In the genomic region with DNA sequence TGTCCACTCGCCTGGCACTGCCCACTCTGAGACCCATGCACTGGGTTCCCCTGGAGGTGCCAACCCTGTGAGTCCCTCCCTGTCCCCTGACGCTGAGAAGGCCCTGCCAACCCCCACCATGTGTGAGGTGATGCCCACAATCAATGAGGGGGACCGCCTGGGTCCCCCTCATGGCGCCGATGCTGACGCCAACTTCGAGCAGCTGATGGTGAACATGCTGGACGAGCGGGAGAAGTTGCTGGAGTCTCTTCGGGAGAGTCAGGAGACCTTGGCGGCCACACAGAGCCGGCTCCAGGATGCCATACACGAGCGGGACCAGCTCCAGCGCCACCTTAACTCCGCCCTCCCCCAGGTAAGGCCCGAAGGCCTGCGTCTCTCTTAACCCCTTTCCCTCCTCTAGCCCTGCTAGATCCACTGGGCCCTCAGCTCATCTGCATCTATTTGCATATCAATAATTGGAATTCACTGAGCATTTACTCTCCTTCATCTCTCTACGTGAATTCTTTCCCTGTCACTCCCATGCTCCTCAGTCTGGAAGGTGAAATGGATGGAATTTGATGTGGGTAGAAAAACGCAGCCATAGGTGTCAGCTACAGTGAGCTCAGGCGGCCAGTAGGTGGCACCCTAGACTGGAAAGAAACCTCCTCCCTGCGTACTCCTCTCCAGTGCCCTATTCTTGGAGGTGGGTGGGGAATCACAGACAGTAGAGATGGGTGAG, we compare ENCODE assay signal across 8 cellular contexts. TPM values are rescaled to one million over a fixed set of nuclear protein-coding genes. Genes with fewer than 3 reads are reported as not detected.
DNase-seq lines count a peak whose midpoint lies in the region; ATAC-seq and TF ChIP-seq lines count a peak whose summit lies in the region.

No MANE protein-coding gene starts in this region.

- ATAC-seq in IMR-90 (ENCODE audit: low read depth) (peak; percentile 79), HG02885 (IDR thresholded peaks at IDR 0.05; ENCODE audit: poor library complexity, unreplicated experiment) (no peak)
- ATAC-seq in activated T-cell treated with anti-CD3 and anti-CD28 coated beads, Interleukin-2, amount 50 U/mL, for 4 hours, result peak; percentile 89 to 92

- H3K23ac ChIP-seq in IMR-90 (ENCODE audit: low read depth, low read length), result no peak overlapping the region

- H2AK9ac ChIP-seq in IMR-90 (replicated peaks; ENCODE audit: low read depth, low read length, poor library complexity), result no peak overlapping the region

- no peak overlapping the region for H2AK5ac ChIP-seq in IMR-90 (ENCODE audit: low read depth, low read length)

- intact Hi-C loops in IMR-90 (cut with micrococcal nuclease) (loop anchor here (1.0 to 10.0 kb wide), 5 partner anchors 78 to 446 kb away; no protein-coding TSS in a partner anchor), PC-9 (cut with micrococcal nuclease; ENCODE audit: unreplicated experiment) (loop anchor here (1.0 to 5.0 kb wide), 5 partner anchors 80 to 288 kb away; no protein-coding TSS in a partner anchor)

- H3K9me3 Mint-ChIP-seq in activated T-cell treated with anti-CD3 and anti-CD28 coated beads, Interleukin-2, amount 50 U/mL, for 4 hours, result no peaks in the 10 kb centered on the region
- no peaks in the 10 kb centered on the region for H3K9me3 Mint-ChIP-seq in neural crest cell

- H3K27ac ChIP-seq in IMR-90 (ENCODE audit: insufficient read depth, low read length) (no peak overlapping the region), PC-9 (no peak overlapping the region)

- H3K4me3 ChIP-seq in IMR-90 (ENCODE audit: insufficient read depth, low read depth, low read length) (no peak overlapping the region), PC-9 (no peak overlapping the region), fibroblast of pulmonary artery (replicated peaks; ENCODE audit: low read depth, low read length) (no peak overlapping the region)

- H2BK120ac ChIP-seq in IMR-90 (ENCODE audit: low read depth, low read length), result no peak overlapping the region

- no peaks in the 10 kb centered on the region for H3K27me3 ChIP-seq in IMR-90 (ENCODE audit: control insufficient read depth, insufficient read depth, low read length)
- H3K27me3 ChIP-seq in PC-9 (ENCODE audit: insufficient read depth, low read depth), result peaks cover 5% of the 10 kb centered on the region; the same call in 1 of the 2 replicates

- H3K9me1 ChIP-seq in IMR-90 (ENCODE audit: insufficient read depth, low read length), result 0 out of 2 replicates have a peak, but pooled peaks cover 5% of the 10 kb centered on the region

- H2BK15ac ChIP-seq in IMR-90 (ENCODE audit: low read depth, low read length), result no peak overlapping the region

- H3K4me3 Mint-ChIP-seq in activated T-cell treated with anti-CD3 and anti-CD28 coated beads, Interleukin-2, amount 50 U/mL, for 4 hours, result no peak overlapping the region
- H3K4me3 Mint-ChIP-seq in neural crest cell, result no peak overlapping the region

- no peaks in the 10 kb centered on the region for H3K4me1 Mint-ChIP-seq in activated T-cell treated with anti-CD3 and anti-CD28 coated beads, Interleukin-2, amount 50 U/mL, for 4 hours (ENCODE audit: low read depth)
- peaks cover 4% of the 10 kb centered on the region for H3K4me1 Mint-ChIP-seq in neural crest cell

- H2AFZ ChIP-seq in IMR-90 (replicated peaks; ENCODE audit: low read length, poor library complexity) (peak overlapping the region; percentile 4), PC-9 (no peak overlapping the region)

- H3K4ac ChIP-seq in IMR-90 (ENCODE audit: low read depth, low read length), result no peak overlapping the region

- H3K27ac Mint-ChIP-seq in neural crest cell (ENCODE audit: unreplicated experiment), result no peak overlapping the region

- H3K36me3 ChIP-seq in IMR-90 (ENCODE audit: control insufficient read depth, insufficient read depth, low read length) (0 out of 2 replicates have a peak, but pooled peaks cover 4% of the 10 kb centered on the region), PC-9 (ENCODE audit: low read depth) (no peaks in the 10 kb centered on the region)

- TF ChIP-seq CTCF in IMR-90 (conservative IDR thresholded peaks at IDR 0.05; ENCODE audit: low read depth, low read length) (peak; percentile 90), PC-9 (conservative IDR thresholded peaks at IDR 0.05) (peak; percentile 95), fibroblast of pulmonary artery (IDR thresholded peaks at IDR 0.05; ENCODE audit: low read length, missing control alignments) (peak; percentile 96), neural crest cell (conservative IDR thresholded peaks at IDR 0.05) (peak; percentile 94)

- H3K9me2 ChIP-seq in PC-9 (ENCODE audit: insufficient read depth), result no peaks in the 10 kb centered on the region

- WGBS in IMR-90 (ENCODE audit: extremely low coverage in 2 of 2, insufficient read length in 1 of 2), 2 experiments, result 83% methylated on average over 7 of the region's 22 CpGs; no CpG with 5 or more reads in 1 of the 2 experiments

- in situ Hi-C loops in IMR-90 (cut with MboI; ENCODE audit: low sequenced_read_pairs), result loop anchor here (5.0 kb wide), 1 partner anchor 178 kb away; no protein-coding TSS in a partner anchor

- H3K56ac ChIP-seq in IMR-90 (ENCODE audit: extremely low read depth, insufficient read depth, low read length), result no peak overlapping the region

- no peak overlapping the region for H4K5ac ChIP-seq in IMR-90 (ENCODE audit: low read depth, low read length)

- no peaks in the 10 kb centered on the region for H3F3A ChIP-seq in PC-9 (ENCODE audit: insufficient read depth, low read depth)

- POLR2A ChIA-PET in IMR-90 (lab: Charles Lee; ENCODE audit: unreplicated experiment) (no interaction called here), PC-9 (lab: Charles Lee; ENCODE audit: unreplicated experiment) (interaction anchor here (0.8 kb wide), 1 partner anchor 177 kb away, joined by 4 read pairs; no protein-coding TSS in a partner anchor)

- no peak overlapping the region for H3K4me2 ChIP-seq in IMR-90 (ENCODE audit: low read depth, low read length)
- no peak overlapping the region for H3K4me2 ChIP-seq in PC-9

- no peak overlapping the region; the same call in 1 of the 2 replicates for H4K91ac ChIP-seq in IMR-90 (ENCODE audit: insufficient read depth, low read depth, low read length)

- no peak for TF ChIP-seq POLR2A in IMR-90 (IDR thresholded peaks at IDR 0.05; ENCODE audit: low read depth, low read length)

- TF ChIP-seq RAD21 in IMR-90 (IDR thresholded peaks at IDR 0.05; ENCODE audit: low read length), result peak; percentile 90

- H3K9me3 ChIP-seq in IMR-90 (ENCODE audit: control insufficient read depth, insufficient read depth, low read length), result no peaks in the 10 kb centered on the region
- H3K9me3 ChIP-seq in PC-9 (ENCODE audit: insufficient read depth, low read depth), result no peaks in the 10 kb centered on the region

- DNase-seq in Daoy (ENCODE audit: low read depth), result peak; percentile 71
- DNase-seq in IMR-90, result peak; percentile 65
- DNase-seq in PC-9, result peak; percentile 44 to 55
- peak; percentile 64 for DNase-seq in activated T-cell treated with anti-CD3 and anti-CD28 coated beads, Interleukin-2, amount 50 U/mL, for 4 hours
- DNase-seq in fibroblast of pulmonary artery (ENCODE audit: low read depth), result peak; percentile 73
- peak; percentile 76 for DNase-seq in neural crest cell (ENCODE audit: low read depth, low spot score)
- peak; percentile 41 for DNase-seq in stromal cell of bone marrow (ENCODE audit: low read depth)

- no peaks in the 10 kb centered on the region for H3K79me2 ChIP-seq in PC-9 (ENCODE audit: low read depth)

- H3K36me3 Mint-ChIP-seq in activated T-cell treated with anti-CD3 and anti-CD28 coated beads, Interleukin-2, amount 50 U/mL, for 4 hours (ENCODE audit: insufficient read depth), result no peaks in the 10 kb centered on the region
- no peaks in the 10 kb centered on the region for H3K36me3 Mint-ChIP-seq in neural crest cell (ENCODE audit: low read depth)

- peaks cover 0 to 7% of the 10 kb centered on the region in 2 experiments; a peak in 1 of 4 replicates for H3K79me1 ChIP-seq in IMR-90 (ENCODE audit: low read depth in 1 of 2, low read length in 2 of 2)

- peaks cover 21% of the 10 kb centered on the region for H4K20me1 ChIP-seq in IMR-90 (ENCODE audit: insufficient read depth, low read length)
- no peaks in the 10 kb centered on the region for H4K20me1 ChIP-seq in PC-9 (ENCODE audit: insufficient read depth)

- H3K18ac ChIP-seq in IMR-90 (ENCODE audit: low read depth, low read length), result no peak overlapping the region

- H3K14ac ChIP-seq in IMR-90 (replicated peaks; ENCODE audit: low read depth, low read length), result no peak overlapping the region

- no peak overlapping the region for H3K9ac ChIP-seq in IMR-90 (ENCODE audit: low read depth, low read length)

- H3K4me1 ChIP-seq in IMR-90 (ENCODE audit: control insufficient read depth, insufficient read depth, low read length) (peaks cover 25% of the 10 kb centered on the region), PC-9 (replicated peaks; ENCODE audit: insufficient read depth) (no peaks in the 10 kb centered on the region)

- no peak overlapping the region for H2BK5ac ChIP-seq in IMR-90 (ENCODE audit: low read depth, low read length, poor library complexity, severe bottlenecking)

- dilution Hi-C loops in IMR-90 (cut with HindIII; ENCODE audit: low sequenced_read_pairs, unreplicated experiment), result no loop called here

- H2BK20ac ChIP-seq in IMR-90 (ENCODE audit: low read depth, low read length), result no peak overlapping the region

- CTCF ChIA-PET in IMR-90 (lab: Yijun Ruan, JAX) (interaction anchor here (0.8 to 7.2 kb wide), 20 partner anchors 10 to 240 kb away, joined by 3 to 49 read pairs (median 6); partner anchors contain the start of gene PPFIA4), PC-9 (lab: Charles Lee) (interaction anchor here (0.6 to 2.9 kb wide), 9 partner anchors 9 to 229 kb away, joined by 3 to 27 read pairs (median 4); no protein-coding TSS in a partner anchor)

- peaks cover 8% of the 10 kb centered on the region for H3K27me3 Mint-ChIP-seq in activated T-cell treated with anti-CD3 and anti-CD28 coated beads, Interleukin-2, amount 50 U/mL, for 4 hours (ENCODE audit: low read depth)
- H3K27me3 Mint-ChIP-seq in neural crest cell (ENCODE audit: low read depth), result peaks cover 2% of the 10 kb centered on the region

- no peak overlapping the region for H4K8ac ChIP-seq in IMR-90 (ENCODE audit: low read depth in 2 of 2, low read length in 2 of 2)

- no TSS peak for BruUV-seq in IMR-90 (replicated peaks; lab: Mats Ljungman, UMichigan)
- no TSS peak for BruUV-seq in PC-9 (replicated peaks; lab: Mats Ljungman, UMichigan)

RNA-seq across cellular contexts. Expression of gene PPFIA4, which starts 12.8 kb away (rescaled TPM):
- 0.11 TPM in 1 of 2 replicates, not detected in the other for total RNA-seq in Daoy (2014; rRNA removed; shearing (Covaris generic))
- total RNA-seq in IMR-90 (2012; rRNA removed) (3.6 and 5.4 TPM in 2 replicates), PC-9 (2021) (1.2 and 5.0 TPM in 2 replicates), neural crest cell (2.6 and 5.0 TPM in 2 replicates)
- 13.7 and 14.3 TPM in 2 replicates for polyA plus RNA-seq in IMR-90 (2012; rRNA removed)
- polyA plus RNA-seq in IMR-90 (2012; cell fraction: cytosol; rRNA removed), result 6.1 and 8.4 TPM in 2 replicates
- 166 and 173 TPM in 2 replicates for polyA plus RNA-seq in IMR-90 (2012; cell fraction: nucleus; rRNA removed; ENCODE audit: low replicate concordance)
- 1 to 10 TPM in 1 of 3 donors, under 1 TPM in 2; 0.37 to 1.2 (median 0.82) TPM for total RNA-seq in activated T-cell treated with anti-CD3 and anti-CD28 coated beads, Interleukin-2, amount 50 U/mL, for 4 hours

RNA-seq across cellular contexts. Expression of gene TMEM183A, which starts 31.9 kb away (rescaled TPM):
- total RNA-seq in Daoy (2014; rRNA removed; shearing (Covaris generic)), result 94.8 and 121 TPM in 2 replicates
- total RNA-seq in IMR-90 (2012; rRNA removed), result 63.1 and 68.0 TPM in 2 replicates
- polyA plus RNA-seq in IMR-90 (2012; rRNA removed), result 52.8 and 56.8 TPM in 2 replicates
- polyA plus RNA-seq in IMR-90 (2012; cell fraction: cytosol; rRNA removed), result 20.7 and 41.4 TPM in 2 replicates
- polyA plus RNA-seq in IMR-90 (2012; cell fraction: nucleus; rRNA removed; ENCODE audit: low replicate concordance), result 38.3 and 88.4 TPM in 2 replicates
- 53.5 and 63.1 TPM in 2 replicates for total RNA-seq in PC-9 (2021)
- total RNA-seq in activated T-cell treated with anti-CD3 and anti-CD28 coated beads, Interleukin-2, amount 50 U/mL, for 4 hours, result 10 to 100 TPM; 82.3 to 85.8 (median 85.6) TPM
- 76.5 and 81.5 TPM in 2 replicates for total RNA-seq in neural crest cell

RNA-seq across cellular contexts. Expression of gene MYOG, which starts 46.8 kb away (rescaled TPM):
- not detected in 2 replicates for total RNA-seq in Daoy (2014; rRNA removed; shearing (Covaris generic))
- not detected in 2 replicates for total RNA-seq in IMR-90 (2012; rRNA removed)
- not detected in 2 replicates for polyA plus RNA-seq in IMR-90 (2012; rRNA removed)
- polyA plus RNA-seq in IMR-90 (2012; cell fraction: cytosol; rRNA removed), result not detected in 2 replicates
- not detected in 2 replicates for polyA plus RNA-seq in IMR-90 (2012; cell fraction: nucleus; rRNA removed; ENCODE audit: low replicate concordance)
- not detected in 2 replicates for total RNA-seq in PC-9 (2021)
- not detected for total RNA-seq in activated T-cell treated with anti-CD3 and anti-CD28 coated beads, Interleukin-2, amount 50 U/mL, for 4 hours
- not detected in 2 replicates for total RNA-seq in neural crest cell
